Comparison of ENCODE assay signal across 1 cellular context in the genomic region with DNA sequence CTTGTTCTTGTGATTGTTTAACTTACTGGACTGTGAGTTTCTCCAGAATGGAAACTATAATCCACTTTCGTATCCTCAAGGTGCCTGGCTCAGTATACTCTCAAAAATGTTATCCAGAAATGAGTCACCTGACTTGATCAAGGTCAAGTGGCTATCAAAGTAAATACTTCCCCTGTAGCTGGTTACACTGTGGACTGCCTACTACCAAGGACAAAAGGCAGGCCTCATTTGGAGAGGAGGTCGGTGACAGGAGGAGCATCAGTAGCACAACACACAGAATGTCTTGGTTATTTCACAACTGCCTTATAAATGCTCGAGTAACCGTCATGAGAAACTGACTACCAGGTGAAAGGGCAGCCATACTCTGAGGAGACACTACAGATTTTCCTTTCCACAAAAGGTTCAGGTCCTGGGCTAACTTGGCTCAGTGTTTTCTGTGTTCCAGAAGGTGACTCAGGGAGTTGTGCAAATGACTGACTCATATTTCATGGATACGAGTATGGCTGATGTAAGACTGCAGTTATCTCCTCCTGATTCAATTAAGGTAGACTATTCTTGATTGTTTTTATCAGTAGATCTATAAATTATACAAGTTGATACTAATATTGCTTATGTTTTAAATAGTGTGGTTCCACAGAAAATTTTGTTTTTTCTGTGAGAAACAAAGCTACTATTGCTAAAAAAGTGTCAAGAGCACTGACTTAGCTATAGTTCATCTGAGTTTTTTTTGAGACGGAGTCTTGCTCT.
TF ChIP-seq lines count a peak whose summit lies in the region.

No MANE protein-coding gene starts in this region.

TF ChIP-seq in K562, 482 proteins besides CTCF, POLR2A, EP300 and RAD21 (continues in another document):
- TF ChIP-seq RBM34 (IDR thresholded peaks at IDR 0.05; ENCODE audit: borderline replicate concordance, insufficient read depth, low read length) (no peak), BACH1 (tag; IDR thresholded peaks at IDR 0.05) (peak; percentile 81), ATF7 (IDR thresholded peaks at IDR 0.05) (peak; percentile 79), SMAD4 (CRISPR knock-in tag; conservative IDR thresholded peaks at IDR 0.05) (0 out of 2 replicates have a peak, but pooled peaks have one; percentile 38), AFF1 (IDR thresholded peaks at IDR 0.05; ENCODE audit: low read depth in 1 of 2, partially characterized antibody in 2 of 2) (peak in 1 of 2 experiments; percentile 39), ZC3H11A (IDR thresholded peaks at IDR 0.05; ENCODE audit: low read depth, low read length) (no peak), EP400 (IDR thresholded peaks at IDR 0.05) (0 out of 2 replicates have a peak, but pooled peaks have one; percentile 55), NFRKB (IDR thresholded peaks at IDR 0.05; ENCODE audit: low read depth) (0 out of 2 replicates have a peak, but pooled peaks have one; percentile 30), MAFG (tag; conservative IDR thresholded peaks at IDR 0.05) (peak; percentile 63; the same call in 1 of the 2 replicates), ESRRA (IDR thresholded peaks at IDR 0.05; ENCODE audit: borderline replicate concordance, low read depth) (peak; percentile 65), MEIS2 (IDR thresholded peaks at IDR 0.05; ENCODE audit: partially characterized antibody) (peak; percentile 58), MGA (IDR thresholded peaks at IDR 0.05) (peak; percentile 19; the same call in 1 of the 2 replicates), HMBOX1 (IDR thresholded peaks at IDR 0.05) (0 out of 2 replicates have a peak, but pooled peaks have one; percentile 24), NBN (IDR thresholded peaks at IDR 0.05; ENCODE audit: low read depth) (0 out of 2 replicates have a peak, but pooled peaks have one; percentile 51), ATF6 (CRISPR knock-in tag; IDR thresholded peaks at IDR 0.05) (no peak), FOS (IDR thresholded peaks at IDR 0.05; ENCODE audit: extremely low read depth, insufficient read length) (peak; percentile 42)
- TF ChIP-seq, protein P1, sequence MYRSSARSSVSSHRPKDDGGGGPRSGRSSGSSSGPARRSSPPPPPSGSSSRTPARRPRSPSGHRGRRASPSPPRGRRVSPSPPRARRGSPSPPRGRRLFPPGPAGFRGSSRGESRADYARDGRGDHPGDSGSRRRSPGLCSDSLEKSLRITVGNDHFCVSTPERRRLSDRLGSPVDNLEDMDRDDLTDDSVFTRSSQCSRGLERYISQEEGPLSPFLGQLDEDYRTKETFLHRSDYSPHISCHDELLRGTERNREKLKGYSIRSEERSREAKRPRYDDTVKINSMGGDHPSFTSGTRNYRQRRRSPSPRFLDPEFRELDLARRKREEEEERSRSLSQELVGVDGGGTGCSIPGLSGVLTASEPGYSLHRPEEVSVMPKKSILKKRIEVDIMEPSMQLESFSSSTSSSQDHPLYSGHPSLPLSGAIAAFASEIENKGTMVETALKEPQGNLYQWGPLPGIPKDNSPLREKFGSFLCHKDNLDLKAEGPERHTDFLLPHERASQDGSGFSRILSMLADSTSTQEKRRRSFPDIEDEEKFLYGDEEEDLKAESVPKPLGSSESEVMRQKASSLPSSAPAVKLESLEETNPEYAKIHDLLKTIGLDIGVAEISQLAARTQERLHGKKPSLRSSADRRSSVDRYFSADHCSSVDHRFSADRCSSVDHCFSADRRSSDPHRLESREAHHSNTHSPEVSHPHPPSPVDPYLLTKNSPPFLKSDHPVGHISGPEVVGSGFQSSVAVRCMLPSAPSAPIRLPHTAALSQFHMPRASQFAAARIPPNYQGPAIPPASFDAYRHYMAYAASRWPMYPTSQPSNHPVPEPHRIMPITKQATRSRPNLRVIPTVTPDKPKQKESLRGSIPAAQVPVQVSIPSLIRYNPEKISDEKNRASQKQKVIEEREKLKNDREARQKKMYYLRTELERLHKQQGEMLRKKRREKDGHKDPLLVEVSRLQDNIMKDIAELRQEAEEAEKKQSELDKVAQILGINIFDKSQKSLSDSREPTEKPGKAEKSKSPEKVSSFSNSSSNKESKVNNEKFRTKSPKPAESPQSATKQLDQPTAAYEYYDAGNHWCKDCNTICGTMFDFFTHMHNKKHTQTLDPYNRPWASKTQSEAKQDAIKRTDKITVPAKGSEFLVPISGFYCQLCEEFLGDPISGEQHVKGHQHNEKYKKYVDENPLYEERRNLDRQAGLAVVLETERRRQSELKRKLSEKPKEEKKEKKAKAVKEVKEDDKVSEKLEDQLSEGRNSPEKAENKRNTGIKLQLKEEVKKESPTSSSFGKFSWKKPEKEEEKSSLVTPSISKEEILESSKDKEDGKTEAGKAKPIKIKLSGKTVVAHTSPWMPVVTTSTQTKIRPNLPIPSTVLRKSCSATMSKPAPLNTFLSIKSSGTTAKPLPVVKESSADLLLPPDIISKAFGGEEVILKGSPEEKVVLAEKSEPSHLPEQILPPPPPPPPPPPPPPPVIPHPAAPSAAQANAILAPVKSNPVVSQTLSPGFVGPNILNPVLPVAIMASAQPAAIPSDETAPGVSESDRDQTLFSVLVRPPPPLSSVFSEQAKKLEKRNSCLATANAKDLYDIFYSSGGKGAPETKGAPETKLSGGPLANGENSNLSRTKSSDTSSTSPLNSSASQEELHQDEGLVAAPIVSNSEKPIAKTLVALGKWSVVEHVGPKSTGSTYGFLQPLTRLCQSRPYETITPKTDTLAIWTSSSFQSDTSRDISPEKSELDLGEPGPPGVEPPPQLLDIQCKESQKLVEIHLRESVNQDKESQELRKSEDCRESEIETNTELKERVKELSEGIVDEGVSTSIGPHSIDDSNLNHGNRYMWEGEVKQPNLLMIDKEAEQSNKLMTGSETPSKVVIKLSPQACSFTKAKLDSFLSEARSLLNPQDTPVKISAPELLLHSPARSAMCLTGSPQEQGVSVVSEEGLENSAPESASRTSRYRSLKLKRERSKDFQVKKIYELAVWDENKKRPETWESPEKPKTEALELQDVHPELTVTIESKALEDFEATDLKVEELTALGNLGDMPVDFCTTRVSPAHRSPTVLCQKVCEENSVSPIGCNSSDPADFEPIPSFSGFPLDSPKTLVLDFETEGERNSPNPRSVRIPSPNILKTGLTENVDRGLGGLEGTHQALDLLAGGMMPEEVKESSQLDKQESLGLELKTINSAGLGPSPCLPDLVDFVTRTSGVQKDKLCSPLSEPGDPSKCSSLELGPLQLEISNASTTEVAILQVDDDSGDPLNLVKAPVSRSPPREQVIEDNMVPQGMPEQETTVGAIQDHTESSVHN (IDR thresholded peaks at IDR 0.05; ENCODE audit: borderline replicate concordance in 1 of 2, low read depth in 1 of 2) = 0 out of 4 replicates have a peak, but pooled peaks of 1 of the 2 experiments have one; percentile 26
